In genomic region chr6:133748628-133749027, GRCh38 we compare ENCODE assay signal across 17 cellular contexts.
"Had no signal": no experiment of that assay in that cellular context is flagged by ENCODE, and none has a peak within 500 bp of the region (broad histone marks: within the 10 kb centered on the region; RNA-seq: fewer than 3 reads in every experiment).

No MANE protein-coding gene starts in this region.

- H3K4me3 ChIP-seq: dorsolateral prefrontal cortex, sigmoid colon, spleen, thoracic aorta had no signal

- H3K27ac ChIP-seq: dorsolateral prefrontal cortex, spleen, thoracic aorta had no signal

- H3K27me3 ChIP-seq: sigmoid colon, spleen had no signal

- DNase-seq: activated B cell treated with CpG ODN at 0.5 μM for 24 hours; activated CD4-positive, alpha-beta memory T cell treated with anti-CD3 and anti-CD28 coated beads, Interleukin-2, amount 10 ng/mL, durations not matched to agents 7 days and 5 days; activated CD4-positive, alpha-beta T cell treated with anti-CD3 and anti-CD28 coated beads for 4 hours; activated CD8-positive, alpha-beta memory T cell treated with anti-CD3 and anti-CD28 coated beads, Interleukin-2, amount 10 ng/mL, durations not matched to agents 7 days and 5 days; activated naive CD4-positive, alpha-beta T cell; activated naive CD8-positive, alpha-beta T cell treated with anti-CD3 and anti-CD28 coated beads for 36 hours; amniotic stem cell; caudate nucleus; dorsolateral prefrontal cortex; nephron progenitor cell; nucleus accumbens; posterior cingulate gyrus; sigmoid colon; spleen; stimulated activated CD4-positive, alpha-beta T cell treated with anti-CD3 and anti-CD28 coated beads, Interleukin-4, amount 100 ng/mL, for 4 hours; stimulated activated naive B cell treated with anti-CD40 and anti-IgM and Interleukin-4, amounts not matched to agents 10 μg/mL and 1 μg/mL and 100 μg/mL, for 72 hours had no signal

- H3K36me3 ChIP-seq: sigmoid colon, spleen, thoracic aorta had no signal

- H3K9me3 ChIP-seq: sigmoid colon, spleen, thoracic aorta had no signal

- H3K4me1 ChIP-seq: sigmoid colon, spleen had no signal

- ATAC-seq: activated CD8-positive, alpha-beta memory T cell treated with anti-CD3 and anti-CD28 coated beads, Interleukin-2, amount 10 ng/mL, durations not matched to agents 7 days and 5 days; stimulated activated naive B cell treated with anti-CD40 and anti-IgM and Interleukin-4, amounts not matched to agents 10 μg/mL and 1 μg/mL and 100 μg/mL, for 72 hours had no signal
